ENCODE assay signal across 27 cellular contexts in genomic region chr18:49730951-49731391, GRCh38.
DNase-seq lines count a peak whose midpoint lies in the region; ATAC-seq and TF ChIP-seq lines count a peak whose summit lies in the region.
"Had no signal": no experiment of that assay in that cellular context is flagged by ENCODE, and none has a peak within 500 bp of the region (broad histone marks: within the 10 kb centered on the region; RNA-seq: fewer than 3 reads in every experiment).

No MANE protein-coding gene starts in this region.

- no peaks in the 10 kb centered on the region for H3K27me3 ChIP-seq in PC-9 (ENCODE audit: insufficient read depth, low read depth)
- H3K27me3 ChIP-seq in foreskin keratinocyte: no peaks in the 10 kb centered on the region
- H3K27me3 ChIP-seq in mesenchymal stem cell (ENCODE audit: control insufficient read depth in 1 of 2, insufficient read depth in 1 of 2, low read length in 2 of 2): peaks cover 0 to 7% of the 10 kb centered on the region in 2 experiments
- H3K27me3 ChIP-seq in smooth muscle cell (ENCODE audit: low read depth): no peaks in the 10 kb centered on the region
- H3K27me3 ChIP-seq: left lung, ovary, SJSA1 had no signal

- peak overlapping the region; percentile 85 for H4K91ac ChIP-seq in mesenchymal stem cell (ENCODE audit: low read length)

- H4K8ac ChIP-seq in mesenchymal stem cell (ENCODE audit: low read length): peak overlapping the region; percentile 45

- ATAC-seq in foreskin keratinocyte: peak; percentile 33
- ATAC-seq: GM12878, K562, natural killer cell, right cardiac atrium had no signal

- TF ChIP-seq CTCF in PC-9 (conservative IDR thresholded peaks at IDR 0.05): no peak
- TF ChIP-seq CTCF in foreskin keratinocyte (conservative IDR thresholded peaks at IDR 0.05): no peak
- no peak for TF ChIP-seq CTCF in smooth muscle cell (IDR thresholded peaks at IDR 0.05; ENCODE audit: borderline replicate concordance, insufficient read depth, poor library complexity, severe bottlenecking)

- peak overlapping the region in 1 of 2 experiments; percentile 56 for H3K18ac ChIP-seq in mesenchymal stem cell (ENCODE audit: low read depth in 1 of 2, low read length in 2 of 2)

- no peaks in the 10 kb centered on the region; the same call in 1 of the 2 replicates for H3K9me3 ChIP-seq in PC-9 (ENCODE audit: insufficient read depth, low read depth)
- no peaks in the 10 kb centered on the region for H3K9me3 ChIP-seq in mesenchymal stem cell (ENCODE audit: control insufficient read depth, low read length)
- H3K9me3 ChIP-seq in smooth muscle cell (replicated peaks; ENCODE audit: low read depth): no peaks in the 10 kb centered on the region
- H3K9me3 ChIP-seq: left lung, ovary, SJSA1 had no signal

- H2BK120ac ChIP-seq in mesenchymal stem cell (ENCODE audit: low read depth, low read length): no peak overlapping the region

- H3F3A ChIP-seq in PC-9 (ENCODE audit: insufficient read depth, low read depth) (peaks cover 24% of the 10 kb centered on the region), smooth muscle cell (ENCODE audit: low read depth) (peaks cover 28% of the 10 kb centered on the region)

- H2BK12ac ChIP-seq in mesenchymal stem cell (ENCODE audit: low read length in 2 of 2): peak overlapping the region in 1 of 2 experiments; percentile 42

- H3K4ac ChIP-seq in mesenchymal stem cell (ENCODE audit: low read depth in 1 of 2, low read length in 2 of 2): peak overlapping the region in 1 of 2 experiments; percentile 27

- CTCF ChIA-PET in PC-9 (lab: Charles Lee): interaction anchor here (0.6 kb wide), 1 partner anchor 244 kb away, joined by 6 read pairs; no protein-coding TSS in a partner anchor

- H3K4me2 ChIP-seq in PC-9: peak overlapping the region; percentile 64
- no peak overlapping the region for H3K4me2 ChIP-seq in mesenchymal stem cell (ENCODE audit: low read length, poor library complexity, severe bottlenecking)
- peak overlapping the region; percentile 15 for H3K4me2 ChIP-seq in smooth muscle cell

- H3K14ac ChIP-seq in mesenchymal stem cell (ENCODE audit: low read length in 2 of 2): no peak overlapping the region

- POLR2A ChIA-PET in PC-9 (lab: Charles Lee; ENCODE audit: unreplicated experiment): no interaction called here

- H3K36me3 ChIP-seq in PC-9 (ENCODE audit: low read depth) (no peaks in the 10 kb centered on the region), mesenchymal stem cell (ENCODE audit: control insufficient read depth in 1 of 2, insufficient read depth in 2 of 2, low read depth in 1 of 2, low read length in 2 of 2) (no peaks in the 10 kb centered on the region), smooth muscle cell (ENCODE audit: low read depth) (no peaks in the 10 kb centered on the region)
- H3K36me3 ChIP-seq: left lung, ovary, SJSA1 had no signal

- peak overlapping the region; percentile 89 for H2BK15ac ChIP-seq in mesenchymal stem cell (ENCODE audit: low read depth, poor library complexity, severe bottlenecking)

- no peak overlapping the region for H2AFZ ChIP-seq in PC-9
- no peak overlapping the region for H2AFZ ChIP-seq in mesenchymal stem cell (ENCODE audit: low read depth, low read length)
- no peak overlapping the region for H2AFZ ChIP-seq in smooth muscle cell (ENCODE audit: low read depth)

- H3K27ac ChIP-seq in PC-9: peak overlapping the region; percentile 56
- H3K27ac ChIP-seq in foreskin keratinocyte: peak overlapping the region; percentile 78
- H3K27ac ChIP-seq in mesenchymal stem cell (ENCODE audit: low read length, poor library complexity, severe bottlenecking): no peak overlapping the region
- peak overlapping the region; percentile 65 for H3K27ac ChIP-seq in smooth muscle cell (ENCODE audit: low read depth)
- H3K27ac ChIP-seq: C4-2B, ovary, SJSA1 had no signal

- H3K79me2 ChIP-seq in PC-9 (ENCODE audit: low read depth): no peaks in the 10 kb centered on the region
- H3K79me2 ChIP-seq in smooth muscle cell (ENCODE audit: low read depth): no peaks in the 10 kb centered on the region

- H3K79me1 ChIP-seq in mesenchymal stem cell (replicated peaks; ENCODE audit: low read length, poor library complexity, severe bottlenecking): no peaks in the 10 kb centered on the region

- H4K20me1 ChIP-seq in PC-9 (ENCODE audit: insufficient read depth) (no peaks in the 10 kb centered on the region), smooth muscle cell (ENCODE audit: low read depth) (no peaks in the 10 kb centered on the region)

- H3K4me1 ChIP-seq in PC-9 (replicated peaks; ENCODE audit: insufficient read depth) (peaks cover 59% of the 10 kb centered on the region), foreskin keratinocyte (peaks cover 42% of the 10 kb centered on the region), mesenchymal stem cell (ENCODE audit: control insufficient read depth, insufficient read depth, low read depth, low read length) (peaks cover 24% of the 10 kb centered on the region), smooth muscle cell (ENCODE audit: low read depth) (peaks cover 19% of the 10 kb centered on the region)

- H3K9me2 ChIP-seq in PC-9 (ENCODE audit: insufficient read depth): no peaks in the 10 kb centered on the region

- H2BK5ac ChIP-seq in mesenchymal stem cell (ENCODE audit: low read depth, low read length, poor library complexity, severe bottlenecking): no peak overlapping the region

- H3K23ac ChIP-seq in mesenchymal stem cell (ENCODE audit: low read length in 2 of 2): no peak overlapping the region

- H3K9ac ChIP-seq in mesenchymal stem cell (ENCODE audit: low read length): no peak overlapping the region
- H3K9ac ChIP-seq in smooth muscle cell (ENCODE audit: low read depth): no peak overlapping the region

- no peak overlapping the region for H3K4me3 ChIP-seq in PC-9
- no peak overlapping the region for H3K4me3 ChIP-seq in mesenchymal stem cell (ENCODE audit: insufficient read depth in 1 of 2, low read depth in 1 of 2, low read length in 2 of 2)
- H3K4me3 ChIP-seq in smooth muscle cell: no peak overlapping the region
- H3K4me3 ChIP-seq: GM12878, K562, left lung, ovary, SJSA1 had no signal

- H2AK5ac ChIP-seq in mesenchymal stem cell (ENCODE audit: low read length, severe bottlenecking): peak overlapping the region; percentile 64

- DNase-seq in PC-9 (peak; percentile 60 to 80), foreskin keratinocyte (no peak), mesenchymal stem cell (no peak), smooth muscle cell (lab: John Stamatoyannopoulos, UW; ENCODE audit: unreplicated experiment) (no peak), NCI-H1092 treated with DMSO at 0.1 percent for 48 hours (lab: John Stamatoyannopoulos, UW) (no peak), glomerular visceral epithelial cell (ENCODE audit: extremely low spot score) (no peak), NCI-H524 (lab: John Stamatoyannopoulos, UW) (no peak)
- DNase-seq: activated CD4-positive, alpha-beta T cell treated with anti-CD3 and anti-CD28 coated beads, Interleukin-2, amount 50 U/mL, for 48 hours; amygdala; effector CD4-positive, alpha-beta T cell; GOT3; head of caudate nucleus; left lung; midbrain; natural killer cell; NCI-H1105 treated with DMSO at 0.1 percent for 48 hours; NCI-H1930; NCI-H2227 treated with DMSO at 0.1 percent for 48 hours; NCI-H69; ovary; right cardiac atrium; stimulated activated CD4-positive, alpha-beta T cell treated with anti-CD3 and anti-CD28 coated beads, Interleukin-4, amount 100 ng/mL, for 4 hours; substantia nigra had no signal

- no TSS peak for BruUV-seq in PC-9 (replicated peaks; lab: Mats Ljungman, UMichigan)

- 75% methylated on average over 4 of the region's 4 CpGs for WGBS in mesenchymal stem cell
- 32% methylated on average over 4 of the region's 4 CpGs for WGBS in smooth muscle cell (ENCODE audit: low lambda C conversion rate)

- intact Hi-C loops in PC-9 (cut with micrococcal nuclease; ENCODE audit: unreplicated experiment): no loop called here

Comparison
In these comparisons a context has a peak if more than half of its experiments do, and no peak if none do; other contexts are left out.
1. DNase-seq: peak in PC-9 (2 of 2); none in foreskin keratinocyte (0 of 2), mesenchymal stem cell (single experiment), smooth muscle cell (single experiment), NCI-H1092 treated with DMSO at 0.1 percent for 48 hours (single experiment), glomerular visceral epithelial cell (single experiment) and NCI-H524 (0 of 2).